Comparison of ENCODE assay signal across 9 cellular contexts in the genomic region with DNA sequence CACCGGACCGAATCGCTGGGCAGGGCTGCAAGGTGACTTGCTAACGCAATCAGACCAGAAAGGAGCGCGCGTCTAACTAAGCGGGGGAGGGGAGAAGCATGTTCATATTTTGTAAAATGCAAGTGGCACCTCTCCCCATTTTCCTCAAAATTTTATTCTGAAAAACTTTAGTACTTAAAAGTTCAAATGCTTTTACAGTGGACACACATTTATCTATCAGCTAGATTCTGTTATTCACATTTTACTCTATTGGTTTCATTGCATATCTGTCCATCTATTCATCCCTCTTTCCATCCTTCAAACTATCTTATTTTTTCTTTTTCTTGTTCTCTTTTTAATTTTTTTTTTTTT. TPM values are rescaled to one million over a fixed set of nuclear protein-coding genes. Genes with fewer than 3 reads are reported as not detected.
DNase-seq lines count a peak whose midpoint lies in the region; ATAC-seq and TF ChIP-seq lines count a peak whose summit lies in the region.
"Had no signal": no experiment of that assay in that cellular context is flagged by ENCODE, and none has a peak within 500 bp of the region (broad histone marks: within the 10 kb centered on the region; RNA-seq: fewer than 3 reads in every experiment).

No MANE protein-coding gene starts in this region.

- ATAC-seq in heart right ventricle = no peak
- ATAC-seq in left cardiac atrium = no peak
- ATAC-seq in activated naive CD8-positive, alpha-beta T cell treated with anti-CD3 and anti-CD28 coated beads, Interleukin-2, amount 10 ng/mL, durations not matched to agents 7 days and 5 days (ENCODE audit: low read depth) = no peak
- no peak for ATAC-seq in lower lobe of right lung
- no peak for ATAC-seq in left lobe of liver

- DNase-seq in heart right ventricle (no peak), left cardiac atrium (no peak), lower lobe of right lung (no peak), vagina (ENCODE audit: extremely low spot score in 2 of 2) (no peak), retina (no peak), left lobe of liver (ENCODE audit: low spot score) (no peak)
- no peak for DNase-seq in activated naive CD8-positive, alpha-beta T cell treated with anti-CD3 and anti-CD28 coated beads, Interleukin-2, amount 10 ng/mL, durations not matched to agents 7 days and 5 days
- no peak for DNase-seq in activated effector memory CD4-positive, alpha-beta T cell treated with Interleukin-2 at 50 U/mL for 16 hours

- H3K4me3 ChIP-seq in heart right ventricle = peak overlapping the region in 6 of 10 donors; percentile 3 to 45 (median 40)
- peak overlapping the region; percentile 48 for H3K4me3 ChIP-seq in lower lobe of right lung
- peak overlapping the region; percentile 17 to 27 for H3K4me3 ChIP-seq in vagina

- intact Hi-C loops in heart right ventricle (cut with DNase I) (loop anchor here in 2 of 10 donors (1.0 kb wide), 1 partner anchor 110 kb away; no protein-coding TSS in a partner anchor), left cardiac atrium (cut with DNase I) (no loop called here), lower lobe of right lung (cut with DNase I) (no loop called here), vagina (cut with DNase I) (no loop called here)

- H3K36me3 ChIP-seq in heart right ventricle (no peaks in the 10 kb centered on the region), lower lobe of right lung (no peaks in the 10 kb centered on the region), vagina (no peaks in the 10 kb centered on the region)
- H3K36me3 ChIP-seq: WERI-Rb-1 had no signal

- POLR2A ChIA-PET in activated naive CD8-positive, alpha-beta T cell treated with anti-CD3 and anti-CD28 coated beads, Interleukin-2, amount 10 ng/mL, durations not matched to agents 7 days and 5 days (lab: Charles Lee) = interaction anchor here (0.6 kb wide), 2 partner anchors 354 to 1217 kb away, joined by 3 to 5 read pairs; no protein-coding TSS in a partner anchor

- 0% methylated on average over 8 of the region's 8 CpGs for WGBS in heart right ventricle, 2 donors

- no peak for TF ChIP-seq POLR2A in vagina (IDR thresholded peaks at IDR 0.05)

- H3K4me1 Mint-ChIP-seq in activated naive CD8-positive, alpha-beta T cell treated with anti-CD3 and anti-CD28 coated beads, Interleukin-2, amount 10 ng/mL, durations not matched to agents 7 days and 5 days = peaks cover 1% of the 10 kb centered on the region

- H3K9me3 ChIP-seq in heart right ventricle (no peaks in the 10 kb centered on the region), lower lobe of right lung (no peaks in the 10 kb centered on the region), vagina (no peaks in the 10 kb centered on the region)

- peaks cover 0 to 16% (median 9%) of the 10 kb centered on the region in 9 donors for H3K4me1 ChIP-seq in heart right ventricle
- H3K4me1 ChIP-seq in lower lobe of right lung = peaks cover 11% of the 10 kb centered on the region
- H3K4me1 ChIP-seq in vagina = peaks cover 4% of the 10 kb centered on the region

- H3K4me3 Mint-ChIP-seq in activated naive CD8-positive, alpha-beta T cell treated with anti-CD3 and anti-CD28 coated beads, Interleukin-2, amount 10 ng/mL, durations not matched to agents 7 days and 5 days = peak overlapping the region; percentile 77

- H3K27ac ChIP-seq in heart right ventricle (no peak overlapping the region), lower lobe of right lung (no peak overlapping the region), vagina (no peak overlapping the region)
- H3K27ac ChIP-seq: WERI-Rb-1 had no signal

- H3K27me3 ChIP-seq in heart right ventricle (peaks cover 0 to 11% (median 5%) of the 10 kb centered on the region in 7 donors), lower lobe of right lung (ENCODE audit: low read depth) (no peaks in the 10 kb centered on the region), vagina (no peaks in the 10 kb centered on the region)

- no peaks in the 10 kb centered on the region for H3K36me3 Mint-ChIP-seq in activated naive CD8-positive, alpha-beta T cell treated with anti-CD3 and anti-CD28 coated beads, Interleukin-2, amount 10 ng/mL, durations not matched to agents 7 days and 5 days

- no peak overlapping the region for H3K27ac Mint-ChIP-seq in activated naive CD8-positive, alpha-beta T cell treated with anti-CD3 and anti-CD28 coated beads, Interleukin-2, amount 10 ng/mL, durations not matched to agents 7 days and 5 days

- no peaks in the 10 kb centered on the region for H3K9me3 Mint-ChIP-seq in activated naive CD8-positive, alpha-beta T cell treated with anti-CD3 and anti-CD28 coated beads, Interleukin-2, amount 10 ng/mL, durations not matched to agents 7 days and 5 days

- TF ChIP-seq CTCF in heart right ventricle (IDR thresholded peaks at IDR 0.05) = peak in 3 of 9 donors; percentile 4 to 27 (median 20)
- TF ChIP-seq CTCF in lower lobe of right lung (IDR thresholded peaks at IDR 0.05) = no peak
- TF ChIP-seq CTCF in vagina (IDR thresholded peaks at IDR 0.05) = no peak

- peaks cover 18% of the 10 kb centered on the region for H3K27me3 Mint-ChIP-seq in activated naive CD8-positive, alpha-beta T cell treated with anti-CD3 and anti-CD28 coated beads, Interleukin-2, amount 10 ng/mL, durations not matched to agents 7 days and 5 days

RNA-seq across cellular contexts. Expression of gene KLHL25, which starts 46.1 kb away (rescaled TPM):
- total RNA-seq in heart right ventricle (1 to 10 TPM; 1.9 to 4.6 (median 3.2) TPM), left cardiac atrium (1 to 10 TPM; 5.9 to 7.3 TPM), lower lobe of right lung (3.0 TPM), vagina (9.6 TPM), left lobe of liver (6.7 TPM)
- polyA plus RNA-seq in heart right ventricle = 1 to 10 TPM; 3.2 to 9.2 TPM
- 1 to 10 TPM; 6.9 to 7.1 TPM for total RNA-seq in activated naive CD8-positive, alpha-beta T cell treated with anti-CD3 and anti-CD28 coated beads, Interleukin-2, amount 10 ng/mL, durations not matched to agents 7 days and 5 days
